19 cellular contexts compared by ENCODE assay signal in the genomic region with DNA sequence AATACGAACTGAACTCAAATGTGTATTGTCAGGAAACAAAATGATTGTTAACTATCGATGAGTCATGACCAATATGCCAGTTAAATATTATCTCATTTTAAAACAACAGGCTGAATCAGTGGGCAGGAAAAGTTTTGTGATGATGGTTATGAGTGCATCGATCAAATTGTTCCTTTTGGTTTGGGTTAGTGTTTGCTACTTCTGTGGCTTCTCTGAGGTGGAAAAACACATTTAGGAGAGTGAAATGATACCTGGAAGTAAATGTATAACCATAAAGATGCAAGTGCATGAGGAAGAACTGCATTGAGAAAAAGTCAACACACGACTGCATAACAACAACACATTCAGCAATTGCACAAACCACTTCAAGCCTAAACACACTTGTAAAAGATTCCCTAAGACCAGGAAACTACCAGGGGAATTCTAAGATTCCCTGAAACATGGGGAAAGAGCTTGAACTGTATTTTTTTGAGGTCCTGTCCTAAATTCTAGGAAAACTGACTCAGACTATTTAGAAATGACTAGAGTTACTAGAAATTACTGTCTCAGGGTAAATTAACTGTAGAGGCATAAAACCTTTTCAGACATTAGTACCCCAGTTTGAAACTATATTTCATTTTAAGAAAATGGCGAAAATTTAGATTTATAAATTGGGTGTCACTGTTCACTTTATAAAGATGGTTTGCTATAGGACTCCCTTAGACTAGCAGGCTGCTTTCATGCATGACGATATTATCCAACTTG. TPM values are rescaled to one million over a fixed set of nuclear protein-coding genes. Genes with fewer than 3 reads are reported as not detected.
A peak's percentile ranks its signal among the peaks of the same experiment; 100 is the strongest.
DNase-seq lines count a peak whose midpoint lies in the region; ATAC-seq lines count a peak whose summit lies in the region.
"Had no signal": no experiment of that assay in that cellular context is flagged by ENCODE, and none has a peak within 500 bp of the region (broad histone marks: within the 10 kb centered on the region; RNA-seq: fewer than 3 reads in every experiment).

No MANE protein-coding gene starts in this region.

- POLR2A ChIA-PET in activated CD4-positive, alpha-beta T cell treated with anti-CD3 and anti-CD28 coated beads, Interleukin-2, amount 10 ng/mL, durations not matched to agents 7 days and 5 days (lab: Charles Lee): no interaction called here

- H3K27me3 ChIP-seq in effector memory CD4-positive, alpha-beta T cell (replicated peaks; ENCODE audit: control insufficient read depth, insufficient read depth, low read length, poor library complexity, severe bottlenecking): no peaks in the 10 kb centered on the region
- H3K27me3 ChIP-seq: transverse colon had no signal

- H3K9me3 Mint-ChIP-seq in activated CD4-positive, alpha-beta T cell treated with anti-CD3 and anti-CD28 coated beads, Interleukin-2, amount 10 ng/mL, durations not matched to agents 7 days and 5 days: no peaks in the 10 kb centered on the region
- H3K9me3 Mint-ChIP-seq in activated T-helper 2 cell treated with anti-CD3 and anti-CD28 coated beads, Interferon-gamma antibody, Interleukin-2, Interleukin-4, amounts not matched to agents 10 μg/mL and 5 μg/mL and 100 μg/mL, durations not matched to agents 14 hours and 24 hours and 36 hours: no peaks in the 10 kb centered on the region
- H3K9me3 Mint-ChIP-seq: activated naive CD4-positive, alpha-beta T cell treated with anti-CD3 and anti-CD28 coated beads, Interleukin-2, amount 10 ng/mL, durations not matched to agents 7 days and 5 days had no signal

- peak overlapping the region; percentile 5 for H3K27ac Mint-ChIP-seq in activated CD4-positive, alpha-beta T cell treated with anti-CD3 and anti-CD28 coated beads, Interleukin-2, amount 10 ng/mL, durations not matched to agents 7 days and 5 days
- H3K27ac Mint-ChIP-seq in activated T-helper 2 cell treated with anti-CD3 and anti-CD28 coated beads, Interferon-gamma antibody, Interleukin-2, Interleukin-4, amounts not matched to agents 10 μg/mL and 5 μg/mL and 100 μg/mL, durations not matched to agents 14 hours and 24 hours and 36 hours: peak overlapping the region; percentile 80
- H3K27ac Mint-ChIP-seq: activated naive CD4-positive, alpha-beta T cell treated with anti-CD3 and anti-CD28 coated beads, Interleukin-2, amount 10 ng/mL, durations not matched to agents 7 days and 5 days; endodermal cell; stimulated activated memory B cell treated with anti-CD40 and anti-IgM and Interleukin-4, amounts not matched to agents 10 μg/mL and 1 μg/mL and 100 μg/mL, for 72 hours had no signal

- H3K36me3 Mint-ChIP-seq in activated CD4-positive, alpha-beta T cell treated with anti-CD3 and anti-CD28 coated beads, Interleukin-2, amount 10 ng/mL, durations not matched to agents 7 days and 5 days (ENCODE audit: low read depth): peaks cover 11% of the 10 kb centered on the region
- peaks cover 6% of the 10 kb centered on the region for H3K36me3 Mint-ChIP-seq in activated T-helper 2 cell treated with anti-CD3 and anti-CD28 coated beads, Interferon-gamma antibody, Interleukin-2, Interleukin-4, amounts not matched to agents 10 μg/mL and 5 μg/mL and 100 μg/mL, durations not matched to agents 14 hours and 24 hours and 36 hours (ENCODE audit: low read depth)

- CTCF ChIA-PET in activated CD4-positive, alpha-beta T cell treated with anti-CD3 and anti-CD28 coated beads, Interleukin-2, amount 10 ng/mL, durations not matched to agents 7 days and 5 days (lab: Charles Lee): no interaction called here

- H3K4me3 ChIP-seq in effector memory CD4-positive, alpha-beta T cell (ENCODE audit: insufficient read depth, low read depth, low read length, poor library complexity, severe bottlenecking): no peak overlapping the region
- H3K4me3 ChIP-seq: transverse colon had no signal

- no peaks in the 10 kb centered on the region for H3K36me3 ChIP-seq in effector memory CD4-positive, alpha-beta T cell (ENCODE audit: control insufficient read depth, insufficient read depth, low read length)
- H3K36me3 ChIP-seq: transverse colon had no signal

- intact Hi-C loops in activated T-helper 2 cell treated with anti-CD3 and anti-CD28 coated beads, Interferon-gamma antibody, Interleukin-2, Interleukin-4, amounts not matched to agents 10 μg/mL and 5 μg/mL and 100 μg/mL, durations not matched to agents 14 hours and 24 hours and 36 hours (cut with micrococcal nuclease): loop anchor here (1.0 to 10.0 kb wide), 5 partner anchors 48 to 222 kb away; no protein-coding TSS in a partner anchor

- no peak overlapping the region for H3K27ac ChIP-seq in effector memory CD4-positive, alpha-beta T cell (ENCODE audit: insufficient read depth, low read length, poor library complexity, severe bottlenecking)
- H3K27ac ChIP-seq: transverse colon had no signal

- peak; percentile 56 for ATAC-seq in GM21619 (IDR thresholded peaks at IDR 0.05; ENCODE audit: unreplicated experiment)
- no peak for ATAC-seq in esophagus mucosa
- ATAC-seq: stimulated activated memory B cell treated with anti-CD40 and anti-IgM and Interleukin-4, amounts not matched to agents 10 μg/mL and 1 μg/mL and 100 μg/mL, for 72 hours had no signal

- H3K4me3 Mint-ChIP-seq in activated CD4-positive, alpha-beta T cell treated with anti-CD3 and anti-CD28 coated beads, Interleukin-2, amount 10 ng/mL, durations not matched to agents 7 days and 5 days: no peak overlapping the region
- H3K4me3 Mint-ChIP-seq in activated T-helper 2 cell treated with anti-CD3 and anti-CD28 coated beads, Interferon-gamma antibody, Interleukin-2, Interleukin-4, amounts not matched to agents 10 μg/mL and 5 μg/mL and 100 μg/mL, durations not matched to agents 14 hours and 24 hours and 36 hours (ENCODE audit: low read depth): no peak overlapping the region
- H3K4me3 Mint-ChIP-seq: activated naive CD4-positive, alpha-beta T cell treated with anti-CD3 and anti-CD28 coated beads, Interleukin-2, amount 10 ng/mL, durations not matched to agents 7 days and 5 days; endodermal cell; stimulated activated memory B cell treated with anti-CD40 and anti-IgM and Interleukin-4, amounts not matched to agents 10 μg/mL and 1 μg/mL and 100 μg/mL, for 72 hours had no signal

- H3K9me3 ChIP-seq in effector memory CD4-positive, alpha-beta T cell (ENCODE audit: control insufficient read depth, low read length): no peaks in the 10 kb centered on the region
- H3K9me3 ChIP-seq: transverse colon had no signal

- peaks cover 2% of the 10 kb centered on the region for H3K27me3 Mint-ChIP-seq in activated CD4-positive, alpha-beta T cell treated with anti-CD3 and anti-CD28 coated beads, Interleukin-2, amount 10 ng/mL, durations not matched to agents 7 days and 5 days
- H3K27me3 Mint-ChIP-seq in activated T-helper 2 cell treated with anti-CD3 and anti-CD28 coated beads, Interferon-gamma antibody, Interleukin-2, Interleukin-4, amounts not matched to agents 10 μg/mL and 5 μg/mL and 100 μg/mL, durations not matched to agents 14 hours and 24 hours and 36 hours (ENCODE audit: low read depth): no peaks in the 10 kb centered on the region
- H3K27me3 Mint-ChIP-seq: activated naive CD4-positive, alpha-beta T cell treated with anti-CD3 and anti-CD28 coated beads, Interleukin-2, amount 10 ng/mL, durations not matched to agents 7 days and 5 days; stimulated activated memory B cell treated with anti-CD40 and anti-IgM and Interleukin-4, amounts not matched to agents 10 μg/mL and 1 μg/mL and 100 μg/mL, for 72 hours had no signal

- H3K4me1 Mint-ChIP-seq in activated CD4-positive, alpha-beta T cell treated with anti-CD3 and anti-CD28 coated beads, Interleukin-2, amount 10 ng/mL, durations not matched to agents 7 days and 5 days: peaks cover 13% of the 10 kb centered on the region
- H3K4me1 Mint-ChIP-seq in activated T-helper 2 cell treated with anti-CD3 and anti-CD28 coated beads, Interferon-gamma antibody, Interleukin-2, Interleukin-4, amounts not matched to agents 10 μg/mL and 5 μg/mL and 100 μg/mL, durations not matched to agents 14 hours and 24 hours and 36 hours (ENCODE audit: low read depth): peaks cover 22% of the 10 kb centered on the region
- H3K4me1 Mint-ChIP-seq: stimulated activated memory B cell treated with anti-CD40 and anti-IgM and Interleukin-4, amounts not matched to agents 10 μg/mL and 1 μg/mL and 100 μg/mL, for 72 hours had no signal

- DNase-seq in activated CD4-positive, alpha-beta T cell treated with anti-CD3 and anti-CD28 coated beads, Interleukin-2, amount 10 ng/mL, durations not matched to agents 7 days and 5 days: no peak
- no peak for DNase-seq in activated CD4-positive, alpha-beta T cell treated with anti-CD3 and anti-CD28 coated beads for 1 hour
- no peak for DNase-seq in activated T-helper 2 cell treated with anti-CD3 and anti-CD28 coated beads, Interferon-gamma antibody, Interleukin-2, Interleukin-4, amounts not matched to agents 10 μg/mL and 5 μg/mL and 100 μg/mL, durations not matched to agents 14 hours and 24 hours and 36 hours (ENCODE audit: low spot score)
- peak; percentile 97 for DNase-seq in renal cortical epithelial cell (ENCODE audit: low read depth)
- no peak for DNase-seq in effector memory CD4-positive, alpha-beta T cell
- DNase-seq in cerebellar cortex (ENCODE audit: low spot score): no peak
- DNase-seq: activated naive CD4-positive, alpha-beta T cell treated with anti-CD3 and anti-CD28 coated beads, Interleukin-2, amount 10 ng/mL, durations not matched to agents 7 days and 5 days; DMS79; endodermal cell; foreskin fibroblast; midbrain; NCI-H1105; NCI-H526; retina; SHP77; transverse colon had no signal

- H3K4me1 ChIP-seq in effector memory CD4-positive, alpha-beta T cell (ENCODE audit: control insufficient read depth, insufficient read depth, low read length, poor library complexity, severe bottlenecking): no peaks in the 10 kb centered on the region
- H3K4me1 ChIP-seq: transverse colon had no signal

RNA-seq across cellular contexts. Expression of gene CDYL2, which starts 44.8 kb away (rescaled TPM):
- 10 to 100 TPM; 40.7 to 49.0 TPM for total RNA-seq in activated CD4-positive, alpha-beta T cell treated with anti-CD3 and anti-CD28 coated beads, Interleukin-2, amount 10 ng/mL, durations not matched to agents 7 days and 5 days
- 26.2 and 36.8 TPM in 2 replicates for total RNA-seq in activated T-helper 2 cell treated with anti-CD3 and anti-CD28 coated beads, Interferon-gamma antibody, Interleukin-2, Interleukin-4, amounts not matched to agents 10 μg/mL and 5 μg/mL and 100 μg/mL, durations not matched to agents 14 hours and 24 hours and 36 hours
- total RNA-seq in renal cortical epithelial cell: 12.0 and 17.7 TPM in 2 replicates
- total RNA-seq in esophagus mucosa: 5.3 TPM
